20 cellular contexts compared by ENCODE assay signal in the genomic region with DNA sequence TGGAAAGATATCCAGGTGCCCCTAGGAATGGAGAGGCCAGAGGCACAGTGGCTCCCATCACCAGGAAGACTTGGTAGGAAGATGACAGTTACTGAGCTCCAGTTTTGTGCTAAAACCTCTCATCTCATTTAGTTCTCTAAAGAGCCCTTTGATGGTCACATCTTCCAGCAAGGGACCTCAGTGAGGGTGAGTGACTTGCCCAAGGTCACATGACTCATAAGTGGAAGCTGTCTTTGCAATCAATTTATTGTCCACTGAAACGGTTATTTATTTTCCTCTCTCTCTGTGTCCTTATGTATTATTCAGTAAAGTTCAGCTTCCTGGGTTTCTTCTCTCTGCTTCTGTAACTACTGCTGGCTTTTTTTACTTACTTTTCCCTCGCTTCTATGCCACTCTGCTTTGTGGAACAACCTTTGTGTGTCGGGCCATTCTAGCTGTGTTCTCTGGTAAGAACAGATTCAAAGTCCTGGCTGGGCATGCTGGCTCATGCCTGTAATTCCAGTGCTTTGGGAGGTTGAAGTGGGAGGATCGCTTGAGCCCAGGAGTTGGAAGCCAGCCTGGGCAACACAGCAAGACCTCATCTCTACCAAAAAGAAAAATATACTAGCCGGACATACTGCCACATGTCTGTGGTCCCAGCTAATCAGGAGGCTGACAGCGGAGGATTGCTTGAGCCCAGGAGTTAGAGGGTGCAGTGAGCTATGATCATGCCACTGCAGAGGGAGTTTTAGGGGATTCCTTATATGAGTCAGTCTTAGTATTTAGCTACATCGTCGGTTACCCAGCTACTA. TPM values are rescaled to one million over a fixed set of nuclear protein-coding genes. Genes with fewer than 3 reads are reported as not detected.
DNase-seq lines count a peak whose midpoint lies in the region; ATAC-seq and TF ChIP-seq lines count a peak whose summit lies in the region.
"Had no signal": no experiment of that assay in that cellular context is flagged by ENCODE, and none has a peak within 500 bp of the region (broad histone marks: within the 10 kb centered on the region; RNA-seq: fewer than 3 reads in every experiment).

No MANE protein-coding gene starts in this region.

- no peak overlapping the region for H2AFZ ChIP-seq in fibroblast of lung (ENCODE audit: low read length)

- no peaks in the 10 kb centered on the region for H3K27me3 Mint-ChIP-seq in activated T-cell treated with anti-CD3 and anti-CD28 coated beads, Interleukin-2, amount 50 U/mL, for 72 hours (ENCODE audit: low read depth)
- no peaks in the 10 kb centered on the region for H3K27me3 Mint-ChIP-seq in activated T-helper 17 cell treated with anti-CD3 and anti-CD28 coated beads, Interleukin-2, amount 50 U/mL, for 72 hours
- H3K27me3 Mint-ChIP-seq: activated naive CD8-positive, alpha-beta T cell treated with anti-CD3 and anti-CD28 coated beads, Interleukin-2, amount 50 U/mL, for 24 hours; T-helper 17 cell had no signal

- H3K36me3 ChIP-seq in fibroblast of lung (ENCODE audit: control insufficient read depth, insufficient read depth, low read length) (peaks cover 13% of the 10 kb centered on the region), spleen (peaks cover 0 to 99% (median 40%) of the 10 kb centered on the region in 6 donors)
- H3K36me3 ChIP-seq: colonic mucosa had no signal

- H3K4me2 ChIP-seq in fibroblast of lung (ENCODE audit: extremely low read depth, insufficient read depth, low read length): no peak overlapping the region
- H3K4me2 ChIP-seq: A549 had no signal

- TF ChIP-seq CTCF in fibroblast of lung (conservative IDR thresholded peaks at IDR 0.05 in 1 of 2, IDR thresholded peaks at IDR 0.05 in 1 of 2; ENCODE audit: low read depth in 1 of 2, low read length in 2 of 2) (no peak), spleen (IDR thresholded peaks at IDR 0.05 in 8 of 11, conservative IDR thresholded peaks at IDR 0.05 in 3 of 11) (no peak), GM20000 (IDR thresholded peaks at IDR 0.05; ENCODE audit: extremely low read depth, missing control alignments) (no peak)

- H3K36me3 Mint-ChIP-seq in activated T-cell treated with anti-CD3 and anti-CD28 coated beads, Interleukin-2, amount 50 U/mL, for 72 hours (ENCODE audit: insufficient read depth in 2 of 2): no peaks in the 10 kb centered on the region
- H3K36me3 Mint-ChIP-seq in activated T-helper 17 cell treated with anti-CD3 and anti-CD28 coated beads, Interleukin-2, amount 50 U/mL, for 72 hours (ENCODE audit: low read depth): peaks cover 70% of the 10 kb centered on the region

- 53 to 81% (median 71%) methylated on average over 8 of the region's 8 CpGs for WGBS in spleen, 5 donors

- intact Hi-C loops in spleen (cut with DNase I; ENCODE audit: low total_unique reads): no loop called here

- no peak overlapping the region for H3K4me3 Mint-ChIP-seq in activated T-cell treated with anti-CD3 and anti-CD28 coated beads, Interleukin-2, amount 50 U/mL, for 72 hours
- H3K4me3 Mint-ChIP-seq in activated T-helper 17 cell treated with anti-CD3 and anti-CD28 coated beads, Interleukin-2, amount 50 U/mL, for 72 hours: no peak overlapping the region
- H3K4me3 Mint-ChIP-seq: activated naive CD8-positive, alpha-beta T cell treated with anti-CD3 and anti-CD28 coated beads, Interleukin-2, amount 50 U/mL, for 24 hours; nephron; T-helper 17 cell had no signal

- H3K79me2 ChIP-seq in fibroblast of lung (ENCODE audit: control insufficient read depth, insufficient read depth, low read length): no peaks in the 10 kb centered on the region

- H3K4me1 ChIP-seq in fibroblast of lung (ENCODE audit: control insufficient read depth, extremely low read depth, insufficient read depth, low read length): peaks cover 10% of the 10 kb centered on the region
- peaks cover 0 to 5% (median 0%) of the 10 kb centered on the region in 6 donors for H3K4me1 ChIP-seq in spleen
- H3K4me1 ChIP-seq: A549, colonic mucosa had no signal

- no peaks in the 10 kb centered on the region for H3K9me3 ChIP-seq in fibroblast of lung (ENCODE audit: control insufficient read depth, insufficient read depth, low read depth, low read length)
- no peaks in the 10 kb centered on the region for H3K9me3 ChIP-seq in spleen
- H3K9me3 ChIP-seq: A549, colonic mucosa, sigmoid colon had no signal

- no peaks in the 10 kb centered on the region for H3K4me1 Mint-ChIP-seq in activated T-cell treated with anti-CD3 and anti-CD28 coated beads, Interleukin-2, amount 50 U/mL, for 72 hours (ENCODE audit: low read depth)
- peaks cover 8% of the 10 kb centered on the region for H3K4me1 Mint-ChIP-seq in activated T-helper 17 cell treated with anti-CD3 and anti-CD28 coated beads, Interleukin-2, amount 50 U/mL, for 72 hours
- H3K4me1 Mint-ChIP-seq: activated naive CD8-positive, alpha-beta T cell treated with anti-CD3 and anti-CD28 coated beads, Interleukin-2, amount 50 U/mL, for 24 hours had no signal

- ATAC-seq in activated T-cell treated with anti-CD3 and anti-CD28 coated beads, Interleukin-2, amount 50 U/mL, for 72 hours (replicated peaks in 1 of 2): no peak
- ATAC-seq in activated T-helper 17 cell treated with anti-CD3 and anti-CD28 coated beads, Interleukin-2, amount 50 U/mL, for 72 hours (replicated peaks): no peak
- ATAC-seq: A549; activated naive CD8-positive, alpha-beta T cell treated with anti-CD3 and anti-CD28 coated beads, Interleukin-2, amount 50 U/mL, for 24 hours; T-helper 17 cell had no signal

- H3K27ac ChIP-seq in fibroblast of lung (ENCODE audit: insufficient read depth, low read length): peak overlapping the region; percentile 37
- no peak overlapping the region for H3K27ac ChIP-seq in spleen
- H3K27ac ChIP-seq: colonic mucosa had no signal

- H3K4me3 ChIP-seq in fibroblast of lung (replicated peaks in 1 of 4; ENCODE audit: control extremely low read depth in 1 of 4, insufficient read depth in 1 of 4, low read depth in 3 of 4, low read length in 4 of 4): no peak overlapping the region
- H3K4me3 ChIP-seq in spleen: no peak overlapping the region
- H3K4me3 ChIP-seq: A549, colonic mucosa, lung, sigmoid colon had no signal

- no peak for TF ChIP-seq POLR2A in spleen (IDR thresholded peaks at IDR 0.05)

- H3K27me3 ChIP-seq in fibroblast of lung (ENCODE audit: control insufficient read depth, insufficient read depth, low read length) (no peaks in the 10 kb centered on the region), spleen (replicated peaks in 1 of 7) (no peaks in the 10 kb centered on the region)
- H3K27me3 ChIP-seq: colonic mucosa, sigmoid colon had no signal

- H3K9me3 Mint-ChIP-seq in activated T-cell treated with anti-CD3 and anti-CD28 coated beads, Interleukin-2, amount 50 U/mL, for 72 hours: no peaks in the 10 kb centered on the region
- H3K9me3 Mint-ChIP-seq in activated T-helper 17 cell treated with anti-CD3 and anti-CD28 coated beads, Interleukin-2, amount 50 U/mL, for 72 hours: no peaks in the 10 kb centered on the region
- H3K9me3 Mint-ChIP-seq: activated naive CD8-positive, alpha-beta T cell treated with anti-CD3 and anti-CD28 coated beads, Interleukin-2, amount 50 U/mL, for 24 hours; nephron had no signal

- no peak for DNase-seq in activated T-cell treated with anti-CD3 and anti-CD28 coated beads, Interleukin-2, amount 50 U/mL, for 72 hours
- DNase-seq in activated T-cell treated with anti-CD3 and anti-CD28 coated beads for 4 hours (no peak), fibroblast of lung (ENCODE audit: low read depth in 2 of 2) (peak; percentile 12 to 55), spleen (peak; percentile 19), T-helper 1 cell (no peak), NCI-H1930 (lab: John Stamatoyannopoulos, UW) (no peak), GM20000 (ENCODE audit: low spot score) (no peak)
- DNase-seq: activated CD4-positive, CD25-positive, alpha-beta regulatory T cell treated with anti-CD3 and anti-CD28 coated beads, Interleukin-2, amount 50 U/mL, for 72 hours; activated CD8-positive, alpha-beta memory T cell treated with anti-CD3 and anti-CD28 coated beads, Interleukin-2, amount 50 U/mL, for 48 hours; activated naive CD8-positive, alpha-beta T cell treated with anti-CD3 and anti-CD28 coated beads, Interleukin-2, amount 50 U/mL, for 24 hours; colonic mucosa; NCI-H1694; NCI-H69; sigmoid colon; stimulated activated naive CD4-positive, alpha-beta T cell treated with Interleukin-2 at 50 U/mL for 16 hours; T-helper 17 cell had no signal

- H4K20me1 ChIP-seq in fibroblast of lung (ENCODE audit: control insufficient read depth, extremely low read depth, insufficient read depth, low read length): no peaks in the 10 kb centered on the region

- H3K27ac Mint-ChIP-seq in activated T-cell treated with anti-CD3 and anti-CD28 coated beads, Interleukin-2, amount 50 U/mL, for 72 hours: peak overlapping the region; percentile 2
- peak overlapping the region; percentile 34 for H3K27ac Mint-ChIP-seq in activated T-helper 17 cell treated with anti-CD3 and anti-CD28 coated beads, Interleukin-2, amount 50 U/mL, for 72 hours
- H3K27ac Mint-ChIP-seq: activated naive CD8-positive, alpha-beta T cell treated with anti-CD3 and anti-CD28 coated beads, Interleukin-2, amount 50 U/mL, for 24 hours; nephron; T-helper 17 cell had no signal

- H3K9ac ChIP-seq in fibroblast of lung (ENCODE audit: insufficient read depth, low read length): no peak overlapping the region

RNA-seq across cellular contexts. Expression of gene PDIA5, which starts 55.9 kb away (rescaled TPM):
- total RNA-seq in activated T-cell treated with anti-CD3 and anti-CD28 coated beads, Interleukin-2, amount 50 U/mL, for 72 hours: 10 to 100 TPM in 1 of 2 donors, 1 to 10 TPM in 1; 9.6 to 16.2 TPM
- 10 to 100 TPM in 1 of 2 donors, 1 to 10 TPM in 1; 8.4 to 19.2 TPM for total RNA-seq in activated T-helper 17 cell treated with anti-CD3 and anti-CD28 coated beads, Interleukin-2, amount 50 U/mL, for 72 hours
- 19.3 and 27.9 TPM in 2 replicates for total RNA-seq in fibroblast of lung
- 32.7 and 51.4 TPM in 2 replicates for polyA plus RNA-seq in fibroblast of lung
- 35.3 and 49.9 TPM in 2 replicates for polyA plus RNA-seq in fibroblast of lung (2012)
- 5.9 and 14.3 TPM in 2 replicates for polyA minus RNA-seq in fibroblast of lung (ENCODE audit: low replicate concordance)
- total RNA-seq in spleen: 10 to 100 TPM; 16.9 to 30.2 (median 22.1) TPM
- 1 to 10 TPM; 5.8 to 8.9 (median 7.3) TPM for polyA plus RNA-seq in spleen

Comparison
In these comparisons a context has a peak if more than half of its experiments do, and no peak if none do; other contexts are left out.
1. DNase-seq: peak in fibroblast of lung (2 of 2) and spleen (single experiment); none in activated T-cell treated with anti-CD3 and anti-CD28 coated beads, Interleukin-2, amount 50 U/mL, for 72 hours (0 of 2), activated T-cell treated with anti-CD3 and anti-CD28 coated beads for 4 hours (single experiment), T-helper 1 cell (0 of 5), NCI-H1930 (0 of 2) and GM20000 (single experiment).